In genomic region chr10:77859865-77860282, GRCh38 we compare ENCODE assay signal across 1 cellular context.
TF ChIP-seq lines count a peak whose summit lies in the region.

No MANE protein-coding gene starts in this region.

TF ChIP-seq in WTC11, 78 proteins besides CTCF, POLR2A, EP300 and RAD21 (continued from another document):
- TF ChIP-seq ATF2 (CRISPR knock-in tag; IDR thresholded peaks at IDR 0.05; ENCODE audit: borderline replicate concordance, low read depth), result no peak
- no peak for TF ChIP-seq KAT7 (CRISPR knock-in tag; IDR thresholded peaks at IDR 0.05; ENCODE audit: borderline replicate concordance)
- no peak for TF ChIP-seq ZNF532 (CRISPR knock-in tag; IDR thresholded peaks at IDR 0.05; ENCODE audit: borderline replicate concordance)
- no peak for TF ChIP-seq PREB (CRISPR knock-in tag; IDR thresholded peaks at IDR 0.05; ENCODE audit: borderline replicate concordance)
- TF ChIP-seq MAX (CRISPR knock-in tag; IDR thresholded peaks at IDR 0.05), result no peak
